Comparison of ENCODE assay signal across 22 cellular contexts in the genomic region with DNA sequence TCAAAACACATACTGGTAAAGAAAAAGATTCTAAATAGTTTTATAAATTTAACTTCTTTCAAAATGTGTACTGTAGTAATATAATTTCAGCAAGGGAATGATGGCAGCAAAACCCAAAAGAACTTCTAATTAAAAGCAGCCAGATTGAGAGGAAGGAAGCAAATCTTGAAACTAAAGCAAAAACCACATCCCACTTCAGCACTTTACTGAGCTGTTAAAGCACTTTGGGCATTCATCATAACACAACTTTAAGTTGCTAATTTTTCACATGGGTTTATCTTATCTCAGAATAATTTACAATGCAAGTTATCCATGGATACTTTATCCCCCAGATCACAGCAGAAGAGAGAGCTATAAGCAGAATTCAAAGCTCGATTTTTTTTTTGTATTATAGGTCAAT. TPM values are rescaled to one million over a fixed set of nuclear protein-coding genes. Genes with fewer than 3 reads are reported as not detected.
"Had no signal": no experiment of that assay in that cellular context is flagged by ENCODE, and none has a peak within 500 bp of the region (broad histone marks: within the 10 kb centered on the region; RNA-seq: fewer than 3 reads in every experiment).

No MANE protein-coding gene starts in this region.

- H3K9me3 Mint-ChIP-seq: activated naive CD4-positive, alpha-beta T cell treated with anti-CD3 and anti-CD28 coated beads for 36 hours; naive B cell; T-cell had no signal

- H3K4me1 ChIP-seq: breast epithelium, psoas muscle had no signal

- H3K9me3 ChIP-seq: breast epithelium, gastrocnemius medialis, heart left ventricle, mucosa of descending colon, ovary, psoas muscle, thyroid gland had no signal

- ATAC-seq: esophagus mucosa, gastrocnemius medialis, heart left ventricle, mucosa of descending colon, psoas muscle, right cardiac atrium, T-cell had no signal

- DNase-seq: activated CD4-positive, CD25-positive, alpha-beta regulatory T cell treated with anti-CD3 and anti-CD28 coated beads, Interleukin-2, amount 50 U/mL, for 72 hours; activated naive CD4-positive, alpha-beta T cell treated with anti-CD3 and anti-CD28 coated beads for 36 hours; cortex of kidney; effector CD4-positive, alpha-beta T cell; gastrocnemius medialis; heart left ventricle; kidney glomerular epithelial cell; mesenchymal stem cell; mucosa of descending colon; naive B cell; ovary; psoas muscle; right cardiac atrium; stimulated activated CD4-positive, alpha-beta T cell treated with anti-CD3 and anti-CD28 coated beads, Interleukin-2, amount 100 ng/mL, for 24 hours; stimulated activated naive CD4-positive, alpha-beta T cell treated with Interleukin-2 at 50 U/mL for 16 hours; T-cell; thyroid gland had no signal

- H3K27ac Mint-ChIP-seq: activated naive CD4-positive, alpha-beta T cell treated with anti-CD3 and anti-CD28 coated beads for 36 hours had no signal

- H3K36me3 ChIP-seq: breast epithelium, ovary, thyroid gland had no signal

- H3K4me3 Mint-ChIP-seq: activated naive CD4-positive, alpha-beta T cell treated with anti-CD3 and anti-CD28 coated beads for 36 hours; naive B cell; T-cell had no signal

- H3K4me3 ChIP-seq: breast epithelium, gastrocnemius medialis, heart left ventricle, mucosa of descending colon, ovary, psoas muscle, SK-N-MC, thyroid gland had no signal

- H3K27me3 ChIP-seq: breast epithelium, gastrocnemius medialis, heart left ventricle, ovary, thyroid gland had no signal

- H3K27ac ChIP-seq: breast epithelium, gastrocnemius medialis, heart left ventricle, ovary, psoas muscle, SK-N-MC, thyroid gland had no signal

- H3K27me3 Mint-ChIP-seq: naive B cell, T-cell had no signal

RNA-seq across cellular contexts. Expression of a gene that starts 42.2 kb away (rescaled TPM):
- total RNA-seq: activated naive CD4-positive, alpha-beta T cell treated with anti-CD3 and anti-CD28 coated beads for 36 hours; astrocyte; liver; T-cell had no signal
